ENCODE assay signal across 16 cellular contexts in genomic region chr6:75933387-75933975, GRCh38.
DNase-seq lines count a peak whose midpoint lies in the region; ATAC-seq and TF ChIP-seq lines count a peak whose summit lies in the region.
"Had no signal": no experiment of that assay in that cellular context is flagged by ENCODE, and none has a peak within 500 bp of the region (broad histone marks: within the 10 kb centered on the region; RNA-seq: fewer than 3 reads in every experiment).

No MANE protein-coding gene starts in this region.

- no peaks in the 10 kb centered on the region for H4K20me1 ChIP-seq in mammary epithelial cell (ENCODE audit: insufficient read depth, low read length)
- no peaks in the 10 kb centered on the region for H4K20me1 ChIP-seq in neural progenitor cell (ENCODE audit: low read depth)

- H3K4me1 Mint-ChIP-seq in MCF 10A (ENCODE audit: insufficient read depth, unreplicated experiment) (peaks cover 10% of the 10 kb centered on the region), glutamatergic neuron (ENCODE audit: low read depth, unreplicated experiment) (peaks cover 18% of the 10 kb centered on the region), neural progenitor cell (peaks cover 33% of the 10 kb centered on the region)
- H3K4me1 Mint-ChIP-seq in activated T-cell treated with anti-CD3 and anti-CD28 coated beads, Interleukin-2, amount 50 U/mL, for 72 hours (ENCODE audit: low read depth) = peaks cover 10% of the 10 kb centered on the region

- H3K27ac ChIP-seq in mammary epithelial cell (ENCODE audit: insufficient read depth, low read depth, low read length) (no peak overlapping the region), neural progenitor cell (no peak overlapping the region), left lung (no peak overlapping the region)
- H3K27ac ChIP-seq: GM23248 had no signal

- in situ Hi-C loops in mammary epithelial cell (cut with MboI; ENCODE audit: low sequenced_read_pairs in 2 of 2) = no loop called here

- H3K9me3 ChIP-seq in mammary epithelial cell (replicated peaks; ENCODE audit: insufficient read depth, low read length) (no peaks in the 10 kb centered on the region), neural progenitor cell (ENCODE audit: low read depth) (no peaks in the 10 kb centered on the region), left lung (no peaks in the 10 kb centered on the region)
- H3K9me3 ChIP-seq: BE2C had no signal

- H3K36me3 ChIP-seq in mammary epithelial cell (ENCODE audit: insufficient read depth, low read length) = no peaks in the 10 kb centered on the region
- no peaks in the 10 kb centered on the region for H3K36me3 ChIP-seq in neural progenitor cell
- H3K36me3 ChIP-seq in left lung = no peaks in the 10 kb centered on the region
- H3K36me3 ChIP-seq: BE2C had no signal

- peaks cover 6% of the 10 kb centered on the region for H3K4me1 ChIP-seq in mammary epithelial cell (ENCODE audit: insufficient read depth, low read length)
- H3K4me1 ChIP-seq in neural progenitor cell = peaks cover 18% of the 10 kb centered on the region
- peaks cover 0 to 12% of the 10 kb centered on the region in 2 donors for H3K4me1 ChIP-seq in left lung
- H3K4me1 ChIP-seq: BE2C had no signal

- no TSS peak for BruUV-seq in MCF 10A (replicated peaks; lab: Mats Ljungman, UMichigan)
- no TSS peak for BruUV-seq in mammary epithelial cell (replicated peaks; lab: Mats Ljungman, UMichigan)

- H3K9me3 Mint-ChIP-seq in MCF 10A (ENCODE audit: unreplicated experiment) = no peaks in the 10 kb centered on the region
- H3K9me3 Mint-ChIP-seq in glutamatergic neuron (ENCODE audit: unreplicated experiment) = peaks cover 6% of the 10 kb centered on the region
- H3K9me3 Mint-ChIP-seq in neural progenitor cell = no peaks in the 10 kb centered on the region
- no peaks in the 10 kb centered on the region for H3K9me3 Mint-ChIP-seq in activated T-cell treated with anti-CD3 and anti-CD28 coated beads, Interleukin-2, amount 50 U/mL, for 72 hours
- H3K9me3 Mint-ChIP-seq: CD4-positive, alpha-beta memory T cell had no signal

- H3K27me3 Mint-ChIP-seq in MCF 10A (ENCODE audit: insufficient read depth, unreplicated experiment) (no peaks in the 10 kb centered on the region), glutamatergic neuron (ENCODE audit: unreplicated experiment) (peaks cover 3% of the 10 kb centered on the region), neural progenitor cell (ENCODE audit: insufficient read depth, low read depth) (peaks cover 8% of the 10 kb centered on the region)
- peaks cover 32% of the 10 kb centered on the region for H3K27me3 Mint-ChIP-seq in activated T-cell treated with anti-CD3 and anti-CD28 coated beads, Interleukin-2, amount 50 U/mL, for 72 hours (ENCODE audit: low read depth)

- H2AFZ ChIP-seq in mammary epithelial cell (ENCODE audit: low read depth, low read length) (no peak overlapping the region), neural progenitor cell (replicated peaks) (no peak overlapping the region)
- H2AFZ ChIP-seq: GM23248 had no signal

- H3K27ac Mint-ChIP-seq in MCF 10A (ENCODE audit: low read depth, unreplicated experiment) (no peak overlapping the region), glutamatergic neuron (ENCODE audit: unreplicated experiment) (peak overlapping the region; percentile 39), neural progenitor cell (no peak overlapping the region)
- no peak overlapping the region for H3K27ac Mint-ChIP-seq in activated T-cell treated with anti-CD3 and anti-CD28 coated beads, Interleukin-2, amount 50 U/mL, for 72 hours
- H3K27ac Mint-ChIP-seq: CD4-positive, alpha-beta memory T cell had no signal

- H3K4me2 ChIP-seq in mammary epithelial cell (ENCODE audit: insufficient read depth, low read depth, low read length) = no peak overlapping the region
- no peak overlapping the region for H3K4me2 ChIP-seq in neural progenitor cell

- H3F3A ChIP-seq in neural progenitor cell (ENCODE audit: low read depth) = peaks cover 7% of the 10 kb centered on the region

- H3K27me3 ChIP-seq in mammary epithelial cell (ENCODE audit: insufficient read depth, low read length) (no peaks in the 10 kb centered on the region), neural progenitor cell (peaks cover 7% of the 10 kb centered on the region), left lung (peaks cover 0 to 21% of the 10 kb centered on the region in 2 donors)

- H3K4me3 Mint-ChIP-seq in MCF 10A (ENCODE audit: unreplicated experiment) (no peak overlapping the region), glutamatergic neuron (ENCODE audit: unreplicated experiment) (no peak overlapping the region), neural progenitor cell (peak overlapping the region; percentile 36)
- H3K4me3 Mint-ChIP-seq in activated T-cell treated with anti-CD3 and anti-CD28 coated beads, Interleukin-2, amount 50 U/mL, for 72 hours = no peak overlapping the region

- H3K9ac ChIP-seq in mammary epithelial cell (ENCODE audit: insufficient read depth, low read length) (no peak overlapping the region), neural progenitor cell (no peak overlapping the region)
- H3K9ac ChIP-seq: GM23248 had no signal

- H3K79me2 ChIP-seq in mammary epithelial cell (ENCODE audit: insufficient read depth, low read length) (no peaks in the 10 kb centered on the region), neural progenitor cell (ENCODE audit: low read depth) (no peaks in the 10 kb centered on the region)

- CTCF ChIA-PET in MCF 10A (lab: Yijun Ruan, JAX) (interaction anchor here (0.6 to 3.6 kb wide), 16 partner anchors 9 to 1532 kb away, joined by 3 to 24 read pairs (median 4); no protein-coding TSS in a partner anchor), mammary epithelial cell (lab: Charles Lee; ENCODE audit: low non-redundant PET) (interaction anchor here (0.5 kb wide), 1 partner anchor 789 kb away, joined by 3 read pairs; no protein-coding TSS in a partner anchor)

- TF ChIP-seq CTCF in MCF 10A (IDR thresholded peaks at IDR 0.05; ENCODE audit: unreplicated experiment) (no peak), mammary epithelial cell (conservative IDR thresholded peaks at IDR 0.05 in 1 of 2, IDR thresholded peaks at IDR 0.05 in 1 of 2; ENCODE audit: extremely low read depth in 1 of 2, insufficient read depth in 1 of 2, low read depth in 1 of 2, low read length in 2 of 2) (no peak), glutamatergic neuron (IDR thresholded peaks at IDR 0.05; ENCODE audit: partially characterized antibody, unreplicated experiment) (no peak), neural progenitor cell (IDR thresholded peaks at IDR 0.05) (no peak), left lung (IDR thresholded peaks at IDR 0.05) (no peak)

- intact Hi-C loops in MCF 10A (cut with micrococcal nuclease) (loop anchor here (10.0 kb wide), 1 partner anchor 681 kb away; no protein-coding TSS in a partner anchor), mammary epithelial cell (cut with micrococcal nuclease) (loop anchor here (2.0 to 5.0 kb wide), 2 partner anchors 927 to 1524 kb away; no protein-coding TSS in a partner anchor), left lung (cut with DNase I) (no loop called here)

- dilution Hi-C loops in mammary epithelial cell (cut with HindIII; ENCODE audit: low sequenced_read_pairs) = no loop called here

- DNase-seq in MCF 10A (ENCODE audit: unreplicated experiment) (peak; percentile 8), mammary epithelial cell (no peak), NCI-H146 treated with DMSO at 0.1 percent for 48 hours (lab: John Stamatoyannopoulos, UW; ENCODE audit: unreplicated experiment) (peak; percentile 71), glutamatergic neuron (no peak), neural progenitor cell (ENCODE audit: low spot score) (no peak), dedifferentiated amniotic fluid mesenchymal stem cell (ENCODE audit: extremely low spot score) (no peak), left lung (no peak)
- DNase-seq in activated T-cell treated with anti-CD3 and anti-CD28 coated beads, Interleukin-2, amount 50 U/mL, for 72 hours = no peak
- DNase-seq: BE2C; CD4-positive, alpha-beta memory T cell; GM23248; IMR-90; NCI-H1048; NCI-H2029; NCI-H524 treated with DMSO at 0.1 percent for 48 hours; SW 1271 had no signal

- H3K4me3 ChIP-seq in mammary epithelial cell (replicated peaks in 1 of 3; ENCODE audit: insufficient read depth in 1 of 3, low read depth in 2 of 3, low read length in 3 of 3) (no peak overlapping the region), neural progenitor cell (no peak overlapping the region), left lung (no peak overlapping the region)
- H3K4me3 ChIP-seq: GM23248 had no signal

- POLR2A ChIA-PET in MCF 10A (lab: Yijun Ruan, JAX) = no interaction called here

- 84% methylated on average over 7 of the region's 7 CpGs for WGBS in mammary epithelial cell (ENCODE audit: low coverage, missing lambda C conversion rate)

- no peaks in the 10 kb centered on the region for H3K36me3 Mint-ChIP-seq in MCF 10A (ENCODE audit: insufficient read depth, unreplicated experiment)
- no peaks in the 10 kb centered on the region for H3K36me3 Mint-ChIP-seq in glutamatergic neuron (ENCODE audit: unreplicated experiment)
- no peaks in the 10 kb centered on the region for H3K36me3 Mint-ChIP-seq in neural progenitor cell
- H3K36me3 Mint-ChIP-seq in activated T-cell treated with anti-CD3 and anti-CD28 coated beads, Interleukin-2, amount 50 U/mL, for 72 hours (ENCODE audit: insufficient read depth in 2 of 2) = no peaks in the 10 kb centered on the region
- H3K36me3 Mint-ChIP-seq: CD4-positive, alpha-beta memory T cell had no signal

- no peak for ATAC-seq in activated T-cell treated with anti-CD3 and anti-CD28 coated beads, Interleukin-2, amount 50 U/mL, for 72 hours (replicated peaks in 1 of 2)
- no peak for ATAC-seq in left lung

Comparison
In these comparisons a context has a peak if more than half of its experiments do, and no peak if none do; other contexts are left out.
1. DNase-seq: peak in MCF 10A (single experiment) and NCI-H146 treated with DMSO at 0.1 percent for 48 hours (single experiment); none in mammary epithelial cell (single experiment), glutamatergic neuron (single experiment), neural progenitor cell (single experiment), dedifferentiated amniotic fluid mesenchymal stem cell (single experiment), activated T-cell treated with anti-CD3 and anti-CD28 coated beads, Interleukin-2, amount 50 U/mL, for 72 hours (0 of 2) and left lung (0 of 2).
2. intact Hi-C loops: an anchor here in MCF 10A (10.0 kb wide) and mammary epithelial cell (2.0 to 5.0 kb wide); none called in left lung.